Comparison of ENCODE assay signal across 1 cellular context in genomic region chr10:69911571-69912528, GRCh38.
TF ChIP-seq lines count a peak whose summit lies in the region.

No MANE protein-coding gene starts in this region.

TF ChIP-seq in HepG2, 621 proteins besides CTCF, POLR2A, EP300 and RAD21 (continued from another document):
- TF ChIP-seq THAP9 (CRISPR knock-in tag; IDR thresholded peaks at IDR 0.05; ENCODE audit: borderline replicate concordance) (no peak), NFKBIZ (CRISPR knock-in tag; IDR thresholded peaks at IDR 0.05) (no peak), ZSCAN30 (CRISPR knock-in tag; IDR thresholded peaks at IDR 0.05) (no peak), CHD4 (IDR thresholded peaks at IDR 0.05; ENCODE audit: borderline replicate concordance, low read length) (no peak), ZKSCAN8 (CRISPR knock-in tag; IDR thresholded peaks at IDR 0.05; ENCODE audit: borderline replicate concordance) (no peak), NAIF1 (CRISPR knock-in tag; IDR thresholded peaks at IDR 0.05; ENCODE audit: borderline replicate concordance) (no peak), MIER3 (CRISPR knock-in tag; IDR thresholded peaks at IDR 0.05; ENCODE audit: borderline replicate concordance) (no peak), POGZ (CRISPR knock-in tag; IDR thresholded peaks at IDR 0.05) (no peak), ZBTB49 (CRISPR knock-in tag; IDR thresholded peaks at IDR 0.05; ENCODE audit: borderline replicate concordance) (no peak), RELA (CRISPR knock-in tag; IDR thresholded peaks at IDR 0.05) (no peak), BORCS8-MEF2B (CRISPR knock-in tag; IDR thresholded peaks at IDR 0.05) (no peak), ZNF350 (CRISPR knock-in tag; IDR thresholded peaks at IDR 0.05; ENCODE audit: borderline replicate concordance, low read depth) (no peak), KDM5B (CRISPR knock-in tag; IDR thresholded peaks at IDR 0.05; ENCODE audit: borderline replicate concordance) (no peak), RFX1 (IDR thresholded peaks at IDR 0.05) (no peak), SNAPC5 (CRISPR knock-in tag; IDR thresholded peaks at IDR 0.05; ENCODE audit: borderline replicate concordance) (no peak), ZNF770 (CRISPR knock-in tag; IDR thresholded peaks at IDR 0.05) (no peak), KLF15 (CRISPR knock-in tag; IDR thresholded peaks at IDR 0.05; ENCODE audit: borderline replicate concordance) (no peak)
TF ChIP-seq in HepG2: peak in this region for 0.
